18 cellular contexts compared by ENCODE assay signal in genomic region chr4:98784947-98785693, GRCh38.
DNase-seq lines count a peak whose midpoint lies in the region; ATAC-seq, FAIRE-seq and TF ChIP-seq lines count a peak whose summit lies in the region.
"Had no signal": no experiment of that assay in that cellular context is flagged by ENCODE, and none has a peak within 500 bp of the region (broad histone marks: within the 10 kb centered on the region; RNA-seq: fewer than 3 reads in every experiment).

No MANE protein-coding gene starts in this region.

- H3K27ac ChIP-seq in HEK293 (ENCODE audit: extremely low read depth, low read depth, low read length), result no peak overlapping the region
- H3K27ac ChIP-seq in pancreas, result no peak overlapping the region

- ATAC-seq in left colon (peak; percentile 96), pancreas (no peak), HG02884 (IDR thresholded peaks at IDR 0.05; ENCODE audit: unreplicated experiment) (no peak), GM19023 (IDR thresholded peaks at IDR 0.05; ENCODE audit: unreplicated experiment) (no peak)
- ATAC-seq: HCT116, HepG2 had no signal

- H3K4me1 ChIP-seq in HEK293 (ENCODE audit: control insufficient read depth, insufficient read depth, low read length) (no peaks in the 10 kb centered on the region), pancreas (no peaks in the 10 kb centered on the region)

- no peaks in the 10 kb centered on the region for H3K27me3 ChIP-seq in pancreas

- H3K9me3 ChIP-seq in HEK293 (ENCODE audit: control insufficient read depth, insufficient read depth, low read depth, low read length), result no peaks in the 10 kb centered on the region
- H3K9me3 ChIP-seq in pancreas, result no peaks in the 10 kb centered on the region

- no peak overlapping the region for H3K4me3 ChIP-seq in HEK293 (ENCODE audit: low read depth, low read length)
- H3K4me3 ChIP-seq in pancreas, result no peak overlapping the region

- TF ChIP-seq CTCF in HEK293 (tag by site-specific recombination; IDR thresholded peaks at IDR 0.05) (no peak), pancreas (IDR thresholded peaks at IDR 0.05) (no peak)

- intact Hi-C loops in left colon (cut with DNase I, micrococcal nuclease) (no loop called here), pancreas (cut with DNase I) (no loop called here)

- 90% methylated on average over 4 of the region's 4 CpGs for WGBS in pancreas, 2 donors

- CTCF ChIA-PET in HEK293 (lab: Yijun Ruan, JAX), result no interaction called here

- POLR2A ChIA-PET in HEK293 (lab: Yijun Ruan, JAX), result no interaction called here

- peak; percentile 80 for FAIRE-seq in pancreas (lab: Jason Lieb, UNC)
- FAIRE-seq: D721Med, H54, HepG2, HTR-8/SVneo had no signal

- no peaks in the 10 kb centered on the region for H3K36me3 ChIP-seq in HEK293 (ENCODE audit: control insufficient read depth in 2 of 2, insufficient read depth in 1 of 2, low read length in 2 of 2)
- no peaks in the 10 kb centered on the region for H3K36me3 ChIP-seq in pancreas

- DNase-seq in LoVo (ENCODE audit: low spot score), result peak; percentile 51
- DNase-seq in left colon, result no peak
- DNase-seq in pancreas, result no peak
- no peak for DNase-seq in effector CD4-positive, alpha-beta T cell
- DNase-seq in NCI-H1436 treated with DMSO at 0.1 percent for 48 hours (lab: John Stamatoyannopoulos, UW), result no peak
- DNase-seq: ACHN; C1 segment of cervical spinal cord; CD4-positive, alpha-beta memory T cell; DMS53; GF-D8 had no signal

TF ChIP-seq in HEK293, 187 proteins besides CTCF, POLR2A, EP300 and RAD21:
- peak; percentile 64 for TF ChIP-seq PRDM6 (tag by site-specific recombination; IDR thresholded peaks at IDR 0.05)
- no peak for TF ChIP-seq ZNF514 (tag by site-specific recombination; IDR thresholded peaks at IDR 0.05)
- no peak for TF ChIP-seq ZBTB48 (tag by site-specific recombination; IDR thresholded peaks at IDR 0.05)
- TF ChIP-seq FEZF1 (tag by site-specific recombination; IDR thresholded peaks at IDR 0.05), result peak; percentile 59
- TF ChIP-seq ZSCAN30 (tag by site-specific recombination; IDR thresholded peaks at IDR 0.05), result no peak
- no peak for TF ChIP-seq ZNF16 (tag by site-specific recombination; IDR thresholded peaks at IDR 0.05; ENCODE audit: low read depth)
- peak; percentile 65 for TF ChIP-seq SP7 (tag by site-specific recombination; IDR thresholded peaks at IDR 0.05)
- no peak for TF ChIP-seq ZNF704 (tag by site-specific recombination; IDR thresholded peaks at IDR 0.05)
- TF ChIP-seq ZSCAN5A (tag by site-specific recombination; IDR thresholded peaks at IDR 0.05), result no peak
